8 cellular contexts compared by ENCODE assay signal in genomic region chr12:124927325-124928094, GRCh38. TPM values are rescaled to one million over a fixed set of nuclear protein-coding genes. Genes with fewer than 3 reads are reported as not detected.
DNase-seq lines count a peak whose midpoint lies in the region; ATAC-seq and TF ChIP-seq lines count a peak whose summit lies in the region.

No MANE protein-coding gene starts in this region.

- H3K27me3 ChIP-seq in OCI-LY3 (ENCODE audit: low read depth, low read length) (no peaks in the 10 kb centered on the region; the same call in 1 of the 2 replicates), heart left ventricle (no peaks in the 10 kb centered on the region), aorta (ENCODE audit: control insufficient read depth in 1 of 2, insufficient read depth in 2 of 2, low read length in 1 of 2) (no peaks in the 10 kb centered on the region)

- peak overlapping the region; percentile 90 for H3K4me2 ChIP-seq in OCI-LY3 (ENCODE audit: low read length)

- intact Hi-C loops in heart left ventricle (cut with DNase I): loop anchor here in 4 of 10 donors (1.0 to 2.0 kb wide), 3 partner anchors 12 to 13 kb away; partner anchors contain the start of gene UBC (in 1 of the 4)
- intact Hi-C loops in aorta (cut with DNase I): loop anchor here (1.0 kb wide), 1 partner anchor 12 kb away; no protein-coding TSS in a partner anchor

- POLR2A ChIA-PET in HEK293T (lab: Yijun Ruan, JAX): interaction anchor here (0.7 kb wide), 1 partner anchor 10 kb away, joined by 4 read pairs; no protein-coding TSS in a partner anchor

- H3K27ac ChIP-seq in OCI-LY3 (ENCODE audit: low read length) (peak overlapping the region; percentile 87), heart left ventricle (peak overlapping the region; percentile 85 to 96 (median 91)), aorta (ENCODE audit: low read depth in 1 of 2, low read length in 2 of 2) (peak overlapping the region; percentile 5 to 87)

- H3K9me3 Mint-ChIP-seq in activated naive CD4-positive, alpha-beta T cell treated with anti-CD3 and anti-CD28 coated beads, Interleukin-2, amount 50 U/mL, for 72 hours: no peaks in the 10 kb centered on the region

- H3K9me3 ChIP-seq in OCI-LY3 (ENCODE audit: insufficient read depth, low read length): no peaks in the 10 kb centered on the region
- H3K9me3 ChIP-seq in heart left ventricle: no peaks in the 10 kb centered on the region
- H3K9me3 ChIP-seq in aorta (ENCODE audit: control insufficient read depth, low read length): no peaks in the 10 kb centered on the region

- H3K36me3 Mint-ChIP-seq in activated naive CD4-positive, alpha-beta T cell treated with anti-CD3 and anti-CD28 coated beads, Interleukin-2, amount 50 U/mL, for 72 hours: peaks cover 9 to 21% of the 10 kb centered on the region in 2 donors

- H3K4me1 ChIP-seq in OCI-LY3 (ENCODE audit: low read length) (peaks cover 24% of the 10 kb centered on the region), heart left ventricle (peaks cover 0 to 23% (median 9%) of the 10 kb centered on the region in 12 donors), aorta (ENCODE audit: control insufficient read depth in 1 of 2, insufficient read depth in 2 of 2, low read length in 2 of 2) (no peaks in the 10 kb centered on the region)

- no peaks in the 10 kb centered on the region for H4K20me1 ChIP-seq in OCI-LY3 (ENCODE audit: insufficient read depth, low read length)

- peak; percentile 86 to 89 for ATAC-seq in activated naive CD4-positive, alpha-beta T cell treated with anti-CD3 and anti-CD28 coated beads, Interleukin-2, amount 50 U/mL, for 72 hours
- ATAC-seq in heart left ventricle (peak; percentile 85 to 89 (median 89)), aorta (ENCODE audit: low FRiP score) (peak; percentile 96)

- TF ChIP-seq POLR2A in heart left ventricle (IDR thresholded peaks at IDR 0.05): no peak

- H3K27ac Mint-ChIP-seq in activated naive CD4-positive, alpha-beta T cell treated with anti-CD3 and anti-CD28 coated beads, Interleukin-2, amount 50 U/mL, for 72 hours: peak overlapping the region; percentile 97 to 100

- WGBS in heart left ventricle, 4 donors: 0 to 1% (median 0%) methylated on average over 40 of the region's 40 CpGs
- 0% methylated on average over 40 of the region's 40 CpGs for WGBS in aorta, 2 donors

- H3K36me3 ChIP-seq in OCI-LY3 (replicated peaks; ENCODE audit: low read depth, low read length) (no peaks in the 10 kb centered on the region), heart left ventricle (no peaks in the 10 kb centered on the region), aorta (ENCODE audit: control insufficient read depth in 1 of 2, insufficient read depth in 2 of 2, low read length in 1 of 2) (no peaks in the 10 kb centered on the region)

- TF ChIP-seq CTCF in OCI-LY3 (IDR thresholded peaks at IDR 0.05; ENCODE audit: low read depth, low read length) (no peak), heart left ventricle (IDR thresholded peaks at IDR 0.05) (no peak)

- peak overlapping the region; percentile 98 for H3K4me3 ChIP-seq in OCI-LY3 (ENCODE audit: low read length)
- H3K4me3 ChIP-seq in heart left ventricle: peak overlapping the region; percentile 35 to 80 (median 68)
- peak overlapping the region; percentile 56 to 94 for H3K4me3 ChIP-seq in aorta (ENCODE audit: low read length in 2 of 2)

- DNase-seq in Daoy (ENCODE audit: low read depth) (peak; percentile 84), HEK293T (ENCODE audit: extremely low spot score) (peak; percentile 77), heart left ventricle (peak; percentile 84 to 92 (median 91)), putamen (ENCODE audit: low spot score) (peak; percentile 93), aorta (peak; percentile 91 to 95), NCI-H146 treated with DMSO at 0.1 percent for 48 hours (lab: John Stamatoyannopoulos, UW; ENCODE audit: unreplicated experiment) (no peak)
- peak; percentile 92 to 96 for DNase-seq in activated naive CD4-positive, alpha-beta T cell treated with anti-CD3 and anti-CD28 coated beads, Interleukin-2, amount 50 U/mL, for 72 hours (ENCODE audit: low spot score in 2 of 2)

- peak overlapping the region; percentile 92 for H2AFZ ChIP-seq in OCI-LY3 (ENCODE audit: low read depth, low read length)

- H3K79me2 ChIP-seq in OCI-LY3 (ENCODE audit: low read length): no peaks in the 10 kb centered on the region

- peak overlapping the region; percentile 92 for H3K9ac ChIP-seq in OCI-LY3 (ENCODE audit: low read length)

- CTCF ChIA-PET in HEK293T (lab: Yijun Ruan, JAX): interaction anchor here (1.9 kb wide), 1 partner anchor 21 kb away, joined by 7 read pairs; no protein-coding TSS in a partner anchor

TF ChIP-seq in HEK293T, 16 proteins besides CTCF, POLR2A, EP300 and RAD21:
- 0 out of 2 replicates have a peak, but pooled peaks have one; percentile 9 for TF ChIP-seq L3MBTL2 (conservative IDR thresholded peaks at IDR 0.05)
- TF ChIP-seq ELF4 (IDR thresholded peaks at IDR 0.05): no peak
- no peak for TF ChIP-seq NFRKB (IDR thresholded peaks at IDR 0.05)
- peak; percentile 29; the same call in 1 of the 2 replicates for TF ChIP-seq LEF1 (IDR thresholded peaks at IDR 0.05; ENCODE audit: borderline replicate concordance)
- no peak for TF ChIP-seq PKNOX1 (IDR thresholded peaks at IDR 0.05)
- no peak for TF ChIP-seq TARDBP (IDR thresholded peaks at IDR 0.05)
- no peak for TF ChIP-seq HDGF (IDR thresholded peaks at IDR 0.05; ENCODE audit: borderline replicate concordance)
TF ChIP-seq in HEK293T: peak in this region for 2.

RNA-seq across cellular contexts. Expression of gene UBC, which starts 13.1 kb away (rescaled TPM):
- 1,358 and 1,360 TPM in 2 replicates for total RNA-seq in Daoy (2014; rRNA removed; shearing (Covaris generic))
- total RNA-seq in activated naive CD4-positive, alpha-beta T cell treated with anti-CD3 and anti-CD28 coated beads, Interleukin-2, amount 50 U/mL, for 72 hours: 100 to 1,000 TPM; 806 to 863 TPM
- total RNA-seq in heart left ventricle: 1,000 to 10,000 TPM in 8 of 9 donors, 100 to 1,000 TPM in 1; 811 to 2,185 (median 1,239) TPM
- polyA plus RNA-seq in heart left ventricle: 1,000 to 10,000 TPM; 1,238 to 1,403 TPM
- 1,000 to 10,000 TPM in 1 of 2 donors, 100 to 1,000 TPM in 1; 956 to 1,844 TPM for total RNA-seq in aorta
- 1,000 to 10,000 TPM in 1 of 2 donors, 100 to 1,000 TPM in 1; 667 to 1,550 TPM for polyA plus RNA-seq in aorta
